In the genomic region with DNA sequence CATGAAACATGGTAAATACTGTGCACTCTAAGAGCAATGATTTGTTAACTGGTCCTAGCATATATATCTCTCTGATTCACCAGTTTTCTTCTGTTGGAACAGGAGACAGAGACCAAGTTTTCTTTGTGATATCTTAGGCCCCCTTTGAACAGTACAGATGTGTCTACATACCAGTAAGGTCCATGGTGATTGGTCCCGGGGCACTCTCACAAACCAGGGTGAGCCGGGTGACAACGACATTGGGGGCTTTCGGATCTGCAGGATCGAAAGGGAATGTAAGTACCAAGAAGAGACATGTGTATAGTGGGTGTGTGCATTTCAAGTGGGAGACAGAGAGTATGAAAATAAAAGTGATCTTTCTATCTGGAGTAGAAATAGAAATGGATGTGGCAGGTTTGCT, we compare ENCODE assay signal across 9 cellular contexts. TPM values are rescaled to one million over a fixed set of nuclear protein-coding genes. Genes with fewer than 3 reads are reported as not detected.
DNase-seq lines count a peak whose midpoint lies in the region; ATAC-seq, FAIRE-seq and TF ChIP-seq lines count a peak whose summit lies in the region.
"Had no signal": no experiment of that assay in that cellular context is flagged by ENCODE, and none has a peak within 500 bp of the region (broad histone marks: within the 10 kb centered on the region; RNA-seq: fewer than 3 reads in every experiment).

No MANE protein-coding gene starts in this region.

- peak; percentile 87 for FAIRE-seq in GM12891 (lab: Jason Lieb, UNC)

- ATAC-seq in HG02885 (IDR thresholded peaks at IDR 0.05; ENCODE audit: poor library complexity, unreplicated experiment) = no peak

- no peak for TF ChIP-seq EP300 in esophagus muscularis mucosa (IDR thresholded peaks at IDR 0.05)

- H3K36me3 ChIP-seq in SK-N-MC (ENCODE audit: insufficient read depth, low read length) (peaks cover 48% of the 10 kb centered on the region), esophagus muscularis mucosa (peaks cover 0 to 31% (median 0%) of the 10 kb centered on the region in 4 donors)

- intact Hi-C loops in esophagus muscularis mucosa (cut with DNase I) = loop anchor here (5.0 kb wide), 1 partner anchor 48 kb away; no protein-coding TSS in a partner anchor

- no peak for TF ChIP-seq CTCF in esophagus muscularis mucosa (IDR thresholded peaks at IDR 0.05)

- H3K27ac ChIP-seq in SK-N-MC = peak overlapping the region; percentile 98
- H3K27ac ChIP-seq in esophagus muscularis mucosa (replicated peaks in 1 of 4) = peak overlapping the region; percentile 80 to 82 (median 82)

- no peaks in the 10 kb centered on the region for H3K27me3 ChIP-seq in esophagus muscularis mucosa

- WGBS in esophagus muscularis mucosa = 95% methylated on average over 5 of the region's 5 CpGs

- no peak for TF ChIP-seq POLR2A in GM12891 (IDR thresholded peaks at IDR 0.05; ENCODE audit: low read depth, low read length)
- no peak for TF ChIP-seq POLR2A in esophagus muscularis mucosa (IDR thresholded peaks at IDR 0.05; ENCODE audit: low read depth)

- H3K4me1 ChIP-seq in esophagus muscularis mucosa = peaks cover 70 to 94% (median 85%) of the 10 kb centered on the region in 4 donors

- peak overlapping the region; percentile 72 for H3K9ac ChIP-seq in SK-N-MC (ENCODE audit: insufficient read length)

- H3K9me3 ChIP-seq in SK-N-MC (ENCODE audit: low read depth, low read length) = no peaks in the 10 kb centered on the region
- H3K9me3 ChIP-seq in esophagus muscularis mucosa = no peaks in the 10 kb centered on the region

- no peak for DNase-seq in GM12891 (ENCODE audit: insufficient read length, low spot score)
- no peak for DNase-seq in SK-N-MC (ENCODE audit: low read depth, low spot score)
- no peak for DNase-seq in esophagus muscularis mucosa (ENCODE audit: extremely low spot score)
- DNase-seq in stimulated activated CD8-positive, alpha-beta memory T cell treated with anti-CD3 and anti-CD28 coated beads, Interleukin-4, amount 100 ng/mL, for 48 hours = peak; percentile 66
- DNase-seq in NOMO-1 treated with DMSO at 0.1 percent for 48 hours (lab: John Stamatoyannopoulos, UW; ENCODE audit: unreplicated experiment) = no peak
- no peak for DNase-seq in NCI-H1694 (lab: John Stamatoyannopoulos, UW)
- DNase-seq: GDM1 had no signal

- H3K4me3 ChIP-seq in SK-N-MC (no peak overlapping the region), esophagus muscularis mucosa (no peak overlapping the region)

TF ChIP-seq in GM12891, 5 proteins besides CTCF, POLR2A, EP300 and RAD21:
- TF ChIP-seq POU2F2 (IDR thresholded peaks at IDR 0.05; ENCODE audit: low read depth, low read length) (no peak), PAX5 (IDR thresholded peaks at IDR 0.05; ENCODE audit: insufficient read depth, low read length, severe bottlenecking) (no peak), TAF1 (IDR thresholded peaks at IDR 0.05; ENCODE audit: low read depth, low read length) (no peak), POLR2AphosphoS5 (IDR thresholded peaks at IDR 0.05; ENCODE audit: low read depth, low read length) (no peak), SPI1 (IDR thresholded peaks at IDR 0.05; ENCODE audit: low read depth, low read length) (no peak)

RNA-seq across cellular contexts. Expression of gene ERP27, which starts 11.3 kb away (rescaled TPM):
- polyA plus RNA-seq in GM12891 (2012; ENCODE audit: low read depth, missing spikeins) = 0.62 TPM
- total RNA-seq in esophagus muscularis mucosa = 1 to 10 TPM in 1 of 4 donors, under 1 TPM in 2, not detected in 1; 0.33 to 1.0 (median 0.58) TPM

RNA-seq across cellular contexts. Expression of gene ARHGDIB, which starts 11.8 kb away (rescaled TPM):
- polyA plus RNA-seq in GM12891 (2012; ENCODE audit: low read depth, missing spikeins) = 899 TPM
- 100 to 1,000 TPM in 2 of 4 donors, 10 to 100 TPM in 2; 43.6 to 123 (median 84.5) TPM for total RNA-seq in esophagus muscularis mucosa

RNA-seq across cellular contexts. Expression of gene PDE6H, which starts 23.2 kb away (rescaled TPM):
- polyA plus RNA-seq in GM12891 (2012; ENCODE audit: low read depth, missing spikeins) = not detected
- total RNA-seq in esophagus muscularis mucosa = not detected
- total RNA-seq: renal cortical epithelial cell had no signal
